ENCODE assay signal across 10 cellular contexts in genomic region chrX:123184858-123185251, GRCh38. TPM values are rescaled to one million over a fixed set of nuclear protein-coding genes. Genes with fewer than 3 reads are reported as not detected.
DNase-seq lines count a peak whose midpoint lies in the region; ATAC-seq and TF ChIP-seq lines count a peak whose summit lies in the region.
"Had no signal": no experiment of that assay in that cellular context is flagged by ENCODE, and none has a peak within 500 bp of the region (broad histone marks: within the 10 kb centered on the region; RNA-seq: fewer than 3 reads in every experiment).

No MANE protein-coding gene starts in this region.

- H3K36me3 ChIP-seq in SK-N-MC (ENCODE audit: insufficient read depth, low read length) (no peaks in the 10 kb centered on the region), ovary (no peaks in the 10 kb centered on the region)

- no peak for TF ChIP-seq CTCF in ovary (IDR thresholded peaks at IDR 0.05)

- H3K4me3 ChIP-seq in SK-N-MC = peak overlapping the region; percentile 73
- H3K4me3 ChIP-seq in ovary = peak overlapping the region; percentile 31

- 34 to 51% (median 41%) methylated on average over 20 to 26 of the region's 26 CpGs for WGBS in ovary, 3 donors

- no peak for ATAC-seq in GM19351 (IDR thresholded peaks at IDR 0.05; ENCODE audit: unreplicated experiment)
- no peak for ATAC-seq in HG03521 (IDR thresholded peaks at IDR 0.05; ENCODE audit: unreplicated experiment)

- no peak for TF ChIP-seq EP300 in ovary (IDR thresholded peaks at IDR 0.05)

- DNase-seq in C1 segment of cervical spinal cord (lab: John Stamatoyannopoulos, UW) = peak in 10 of 14 donors; percentile 6 to 55 (median 27)
- no peak for DNase-seq in SK-N-MC (ENCODE audit: low read depth, low spot score)
- DNase-seq in foreskin melanocyte = peak; percentile 27
- DNase-seq in ovary = peak; percentile 19 to 50 (median 27)
- DNase-seq in OCI-M1 (lab: John Stamatoyannopoulos, UW) = no peak
- no peak for DNase-seq in HUDEP-2 (lab: John Stamatoyannopoulos, UW; ENCODE audit: unreplicated experiment in 76 of 76)
- DNase-seq: NCI-H226 had no signal

- no peaks in the 10 kb centered on the region for H3K27me3 ChIP-seq in ovary

- no peak for TF ChIP-seq POLR2A in ovary (IDR thresholded peaks at IDR 0.05)

- no peaks in the 10 kb centered on the region for H3K9me3 ChIP-seq in SK-N-MC (ENCODE audit: low read depth, low read length)
- H3K9me3 ChIP-seq in ovary = no peaks in the 10 kb centered on the region

- H3K9ac ChIP-seq in SK-N-MC (ENCODE audit: insufficient read length) = no peak overlapping the region

- intact Hi-C loops in ovary (cut with DNase I) = loop anchor here in 1 of 4 donors (10.0 kb wide), 1 partner anchor 50 kb away; no protein-coding TSS in a partner anchor

- H3K27ac ChIP-seq in SK-N-MC = no peak overlapping the region
- no peak overlapping the region for H3K27ac ChIP-seq in ovary

- H3K4me1 ChIP-seq in ovary (ENCODE audit: insufficient read depth) = no peaks in the 10 kb centered on the region

RNA-seq across cellular contexts. Expression of gene GRIA3, which starts 0.8 kb away (rescaled TPM):
- total RNA-seq in ovary = 10 to 100 TPM in 2 of 7 donors, 1 to 10 TPM in 5; 2.0 to 11.2 (median 5.0) TPM
- 1 to 10 TPM; 1.2 to 4.2 TPM for polyA plus RNA-seq in ovary
- total RNA-seq: Daoy had no signal

Comparison
In these comparisons a context has a peak if more than half of its experiments do, and no peak if none do; other contexts are left out.
1. DNase-seq: peak in C1 segment of cervical spinal cord (10 of 14), foreskin melanocyte (single experiment) and ovary (5 of 5); none in SK-N-MC (single experiment), OCI-M1 (single experiment) and HUDEP-2 (0 of 76).